9 cellular contexts compared by ENCODE assay signal in the genomic region with DNA sequence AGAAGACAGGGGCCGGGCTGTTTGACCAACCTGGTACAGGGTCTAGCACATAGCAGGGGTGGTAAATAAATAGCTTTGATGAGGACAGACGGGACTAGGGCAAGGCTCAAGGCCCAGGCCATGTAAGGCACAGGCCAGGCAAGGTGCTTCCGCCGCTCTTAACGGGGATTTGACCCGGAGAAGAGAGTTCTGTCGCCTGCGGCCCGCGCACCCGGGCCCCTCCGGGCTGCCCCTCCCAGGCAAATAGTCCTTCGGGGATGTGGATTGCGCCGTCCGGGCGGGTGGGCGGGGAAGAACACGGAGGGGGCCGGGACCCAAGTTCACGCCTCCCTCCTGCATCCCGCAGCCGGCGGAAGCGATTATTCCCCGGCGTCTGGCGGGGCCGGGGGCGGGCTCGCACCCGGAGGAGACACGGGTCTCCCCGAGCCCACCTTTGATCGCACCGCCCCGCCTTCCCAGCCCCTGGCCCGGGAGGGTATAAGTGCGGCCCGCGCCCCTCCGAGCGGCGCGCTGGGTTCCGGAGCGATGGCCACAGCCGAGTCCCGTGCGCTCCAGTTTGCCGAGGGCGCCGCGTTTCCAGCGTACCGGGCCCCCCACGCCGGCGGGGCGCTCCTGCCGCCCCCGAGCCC. TPM values are rescaled to one million over a fixed set of nuclear protein-coding genes. Genes with fewer than 3 reads are reported as not detected.
DNase-seq lines count a peak whose midpoint lies in the region; ATAC-seq and TF ChIP-seq lines count a peak whose summit lies in the region.
"Had no signal": no experiment of that assay in that cellular context is flagged by ENCODE, and none has a peak within 500 bp of the region (broad histone marks: within the 10 kb centered on the region; RNA-seq: fewer than 3 reads in every experiment).

Gene MIXL1, plus strand, starts transcription at position 508 of the 629 bp plus-strand sequence. Its CDS starts 18 bp downstream, at position 526.

- peaks cover 5% of the 10 kb centered on the region for H3K27me3 Mint-ChIP-seq in nephron progenitor cell (ENCODE audit: low read depth, poor library complexity)

- peak within 1 kb of the TSS; percentile 86; the same call in 1 of the 2 replicates for H3K27ac ChIP-seq in HUES6 (ENCODE audit: low read depth, low read length)
- H3K27ac ChIP-seq in dorsolateral prefrontal cortex, result no peak within 1 kb of the TSS

- intact Hi-C loops in dorsolateral prefrontal cortex (cut with DNase I), result no loop called here

- H3K27me3 ChIP-seq in HUES6 (ENCODE audit: control insufficient read depth, insufficient read depth, low read length) (0 out of 2 replicates have a peak, but pooled peaks cover 3% of the 10 kb centered on the region), dorsolateral prefrontal cortex (peaks cover 0 to 34% (median 19%) of the 10 kb centered on the region in 45 donors)

- H3K4me1 Mint-ChIP-seq in nephron progenitor cell, result peaks cover 32% of the 10 kb centered on the region

- no peak within 1 kb of the TSS for H3K27ac Mint-ChIP-seq in nephron progenitor cell

- peak; percentile 41 for ATAC-seq in GM19463 (IDR thresholded peaks at IDR 0.05; ENCODE audit: unreplicated experiment)

- DNase-seq in ELF-1 (ENCODE audit: low read depth, low spot score) (peak; percentile 76), dorsolateral prefrontal cortex (no peak), nephron progenitor cell (peak; percentile 70), cortex of kidney (lab: John Stamatoyannopoulos, UW) (no peak), GF-D8 (lab: John Stamatoyannopoulos, UW) (no peak), NCI-H526 (lab: John Stamatoyannopoulos, UW) (no peak)

- TF ChIP-seq CTCF in dorsolateral prefrontal cortex (IDR thresholded peaks at IDR 0.05 in 54 of 56, conservative IDR thresholded peaks at IDR 0.05 in 2 of 56; ENCODE audit: low read depth in 1 of 56, partially characterized antibody in 56 of 56), result no peak
- TF ChIP-seq CTCF in nephron progenitor cell (IDR thresholded peaks at IDR 0.05), result no peak

- peaks cover 19% of the 10 kb centered on the region for H3K36me3 ChIP-seq in HUES6 (ENCODE audit: control insufficient read depth, insufficient read depth, low read length)

- peaks cover 20% of the 10 kb centered on the region for H3K4me1 ChIP-seq in HUES6 (ENCODE audit: control insufficient read depth, insufficient read depth, low read length)

- no peaks in the 10 kb centered on the region for H3K9me3 Mint-ChIP-seq in nephron progenitor cell

- H3K4me3 ChIP-seq in HUES6 (ENCODE audit: low read depth, low read length), result peak within 1 kb of the TSS; percentile 97
- H3K4me3 ChIP-seq in dorsolateral prefrontal cortex, result peak within 1 kb of the TSS in 55 of 59 donors; percentile 13 to 64 (median 43)

- peak within 1 kb of the TSS; percentile 87 for H3K4me3 Mint-ChIP-seq in nephron progenitor cell

- H3K36me3 Mint-ChIP-seq in nephron progenitor cell (ENCODE audit: low read depth), result peaks cover 7% of the 10 kb centered on the region

- no peaks in the 10 kb centered on the region for H3K9me3 ChIP-seq in HUES6 (ENCODE audit: control insufficient read depth, insufficient read depth, low read depth, low read length)

- peak within 1 kb of the TSS; percentile 97 for H3K9ac ChIP-seq in HUES6 (ENCODE audit: low read length)

RNA-seq across cellular contexts. Expression of gene MIXL1, which starts in this region (rescaled TPM):
- 1 to 10 TPM in 4 of 120 experiments, under 1 TPM in 12, not detected in 104; 0.22 to 1.4 (median 0.46) TPM for total RNA-seq in dorsolateral prefrontal cortex
- total RNA-seq: T-helper 1 cell treated with Interleukin-12 subunit alpha and Interleukin-12 subunit beta and Interleukin-4 antibody, amounts not matched to agents 30 ng/mL and 1 ng/mL, for 36 hours had no signal

Comparison
In these comparisons a context has a peak if more than half of its experiments do, and no peak if none do; other contexts are left out.
1. DNase-seq: peak in ELF-1 (single experiment) and nephron progenitor cell (single experiment); none in dorsolateral prefrontal cortex (0 of 10), cortex of kidney (single experiment), GF-D8 (single experiment) and NCI-H526 (0 of 2).